16 cellular contexts compared by ENCODE assay signal in the genomic region with DNA sequence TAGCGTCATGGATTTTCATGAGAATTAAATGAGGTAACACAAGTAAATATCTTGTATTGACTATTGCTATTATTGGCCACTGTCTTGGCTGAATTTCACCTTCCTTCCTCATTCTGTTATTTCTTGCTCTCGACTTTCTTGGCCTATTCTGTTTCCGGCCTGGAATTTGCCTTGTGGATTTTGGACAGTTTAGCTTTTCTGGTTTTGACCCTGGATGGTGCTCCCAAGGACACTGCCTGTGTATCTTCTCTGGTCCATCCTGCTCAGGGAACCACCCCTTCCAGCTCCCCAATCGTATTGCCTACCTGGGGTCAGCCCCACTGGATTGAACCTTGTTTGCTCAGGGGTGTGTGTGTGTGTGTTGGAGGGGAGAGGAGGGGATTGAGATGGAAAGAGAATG.
DNase-seq lines count a peak whose midpoint lies in the region; ATAC-seq and TF ChIP-seq lines count a peak whose summit lies in the region.
"Had no signal": no experiment of that assay in that cellular context is flagged by ENCODE, and none has a peak within 500 bp of the region (broad histone marks: within the 10 kb centered on the region; RNA-seq: fewer than 3 reads in every experiment).

No MANE protein-coding gene starts in this region.

- no peaks in the 10 kb centered on the region for H3K27me3 ChIP-seq in left ventricle myocardium inferior (ENCODE audit: low read depth)
- no peaks in the 10 kb centered on the region for H3K27me3 ChIP-seq in subcutaneous abdominal adipose tissue (ENCODE audit: control insufficient read depth in 5 of 5, insufficient read depth in 4 of 5, low read length in 5 of 5)
- no peaks in the 10 kb centered on the region for H3K27me3 ChIP-seq in aorta (ENCODE audit: control insufficient read depth in 1 of 2, insufficient read depth in 2 of 2, low read length in 1 of 2)
- H3K27me3 ChIP-seq: BLaER1 treated with 17β-estradiol and CSF1 and Interleukin-3, amounts not matched to agents 10 nM and 100 nM had no signal

- TF ChIP-seq CTCF in left ventricle myocardium inferior (IDR thresholded peaks at IDR 0.05; ENCODE audit: borderline replicate concordance) = no peak
- no peak for TF ChIP-seq CTCF in coronary artery (IDR thresholded peaks at IDR 0.05)

- no peak overlapping the region for H3K4me3 ChIP-seq in left ventricle myocardium inferior
- no peak overlapping the region for H3K4me3 ChIP-seq in coronary artery
- no peak overlapping the region for H3K4me3 ChIP-seq in subcutaneous abdominal adipose tissue (ENCODE audit: low read depth in 1 of 5, low read length in 5 of 5)
- H3K4me3 ChIP-seq in aorta (ENCODE audit: low read length in 2 of 2) = no peak overlapping the region
- H3K4me3 ChIP-seq: BLaER1 treated with 17β-estradiol and CSF1 and Interleukin-3, amounts not matched to agents 10 nM and 100 nM; GM23248; HAP-1 had no signal

- H3K4me1 ChIP-seq in left ventricle myocardium inferior (peaks cover 46% of the 10 kb centered on the region), subcutaneous abdominal adipose tissue (ENCODE audit: control insufficient read depth in 5 of 5, insufficient read depth in 5 of 5, low read length in 5 of 5) (peaks cover 10 to 20% (median 17%) of the 10 kb centered on the region in 5 donors), aorta (ENCODE audit: control insufficient read depth in 1 of 2, insufficient read depth in 2 of 2, low read length in 2 of 2) (peaks cover 0 to 12% of the 10 kb centered on the region in 2 donors)
- H3K4me1 ChIP-seq: BLaER1 treated with 17β-estradiol and CSF1 and Interleukin-3, amounts not matched to agents 10 nM and 100 nM had no signal

- ATAC-seq in aorta (ENCODE audit: low FRiP score) = peak; percentile 44
- ATAC-seq in HG03139 (IDR thresholded peaks at IDR 0.05; ENCODE audit: unreplicated experiment) = no peak
- ATAC-seq: CD8-positive, alpha-beta T cell had no signal

- intact Hi-C loops in left ventricle myocardium inferior (cut with micrococcal nuclease) (no loop called here), cardiac septum (cut with DNase I) (no loop called here), aorta (cut with DNase I) (loop anchor here in 1 of 2 donors (5.0 to 10.0 kb wide), 3 partner anchors 39 to 146 kb away; partner anchors contain the start of gene TLN2)

- no peak overlapping the region for H3K9ac ChIP-seq in subcutaneous abdominal adipose tissue (ENCODE audit: low read length in 5 of 5)
- H3K9ac ChIP-seq: BLaER1 treated with 17β-estradiol and CSF1 and Interleukin-3, amounts not matched to agents 10 nM and 100 nM; GM23248 had no signal

- H3K36me3 ChIP-seq in left ventricle myocardium inferior (no peaks in the 10 kb centered on the region), subcutaneous abdominal adipose tissue (ENCODE audit: control insufficient read depth in 5 of 5, insufficient read depth in 5 of 5, low read length in 5 of 5) (peaks cover 0 to 4% (median 0%) of the 10 kb centered on the region in 5 donors), aorta (ENCODE audit: control insufficient read depth in 1 of 2, insufficient read depth in 2 of 2, low read length in 1 of 2) (no peaks in the 10 kb centered on the region)
- H3K36me3 ChIP-seq: BLaER1 treated with 17β-estradiol and CSF1 and Interleukin-3, amounts not matched to agents 10 nM and 100 nM; HAP-1 had no signal

- DNase-seq in left ventricle myocardium inferior (no peak), cardiac septum (ENCODE audit: low spot score) (no peak), coronary artery (ENCODE audit: low spot score) (no peak), aorta (no peak), EL (no peak)
- DNase-seq in activated naive CD4-positive, alpha-beta T cell treated with Interleukin-2 at 50 U/mL for 16 hours = no peak
- DNase-seq: 8988T; Calu3; CD8-positive, alpha-beta T cell; DND-41; GM23248; IMR-90 had no signal

- 1 to 7% methylated on average over 4 of the region's 4 CpGs for WGBS in aorta, 2 donors

- H3K27ac ChIP-seq in left ventricle myocardium inferior (replicated peaks) (peak overlapping the region; percentile 15), coronary artery (peak overlapping the region; percentile 15 to 27), subcutaneous abdominal adipose tissue (ENCODE audit: low read depth, low read length) (peak overlapping the region; percentile 54), aorta (ENCODE audit: low read depth in 1 of 2, low read length in 2 of 2) (peak overlapping the region; percentile 9 to 43)
- H3K27ac ChIP-seq: BLaER1 treated with 17β-estradiol and CSF1 and Interleukin-3, amounts not matched to agents 10 nM and 100 nM; GM23248 had no signal

- H3K9me3 ChIP-seq in left ventricle myocardium inferior (replicated peaks) (no peaks in the 10 kb centered on the region), subcutaneous abdominal adipose tissue (ENCODE audit: control insufficient read depth in 5 of 5, low read length in 5 of 5) (no peaks in the 10 kb centered on the region), aorta (ENCODE audit: control insufficient read depth, low read length) (no peaks in the 10 kb centered on the region)
- H3K9me3 ChIP-seq: HAP-1 had no signal
